Comparison of ENCODE assay signal across 1 cellular context in the genomic region with DNA sequence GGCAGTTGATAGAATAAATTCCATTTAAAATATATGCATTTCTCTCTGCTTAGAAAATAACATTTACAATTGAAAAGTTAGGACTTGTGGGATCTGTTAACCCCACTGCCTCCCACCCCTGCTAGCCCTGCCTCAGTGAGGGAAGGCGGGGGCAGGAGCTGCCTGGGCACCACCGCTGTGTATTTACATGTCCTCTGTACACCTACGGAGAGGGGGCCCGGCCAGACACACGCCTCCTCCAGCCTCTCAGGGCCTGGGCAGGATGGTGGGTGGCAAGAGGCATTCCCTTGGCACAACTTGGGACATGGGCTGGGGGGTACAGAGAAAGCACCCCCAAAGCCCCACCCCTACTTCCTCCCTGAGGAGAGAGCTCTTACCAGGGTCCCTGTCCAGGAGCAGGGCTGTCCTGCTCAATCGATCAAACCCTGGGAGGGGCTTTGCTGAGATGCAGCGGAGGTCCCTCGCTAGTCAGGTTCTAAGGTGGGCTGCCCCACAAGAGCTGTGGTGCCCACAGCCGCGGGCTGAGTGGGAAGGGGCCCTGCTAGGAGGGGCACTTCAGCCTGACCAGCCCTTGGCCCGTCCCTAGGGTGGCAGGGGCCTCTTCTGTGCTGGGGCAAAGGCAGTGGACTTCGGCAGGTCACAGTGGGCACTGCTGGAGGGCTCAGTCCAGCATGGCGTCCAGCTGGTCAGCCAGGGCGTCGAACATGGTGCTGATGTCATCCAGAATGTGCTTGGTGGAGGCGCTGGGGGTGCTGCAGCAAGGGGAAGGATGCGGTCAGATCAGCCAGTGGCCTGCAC.
TF ChIP-seq lines count a peak whose summit lies in the region.

No MANE protein-coding gene starts in this region.

TF ChIP-seq in HepG2, 621 proteins besides CTCF, POLR2A, EP300 and RAD21 (continued from another document):
- TF ChIP-seq ZNF20 (CRISPR knock-in tag; IDR thresholded peaks at IDR 0.05) (no peak), MTF1 (CRISPR knock-in tag; IDR thresholded peaks at IDR 0.05) (no peak), TARDBP (CRISPR knock-in tag; IDR thresholded peaks at IDR 0.05) (no peak), ZMYM2 (CRISPR knock-in tag; IDR thresholded peaks at IDR 0.05) (no peak), HIC2 (CRISPR knock-in tag; IDR thresholded peaks at IDR 0.05; ENCODE audit: low read depth) (no peak), ZNF605 (CRISPR knock-in tag; IDR thresholded peaks at IDR 0.05) (no peak), TEAD2 (CRISPR knock-in tag; IDR thresholded peaks at IDR 0.05) (no peak), NAIF1 (CRISPR knock-in tag; IDR thresholded peaks at IDR 0.05; ENCODE audit: borderline replicate concordance) (no peak), ZNF431 (CRISPR knock-in tag; IDR thresholded peaks at IDR 0.05; ENCODE audit: borderline replicate concordance, low read depth) (0 out of 2 replicates have a peak, but pooled peaks have one; percentile 4), BRD4 (CRISPR knock-in tag; IDR thresholded peaks at IDR 0.05) (no peak), HNF1B (CRISPR knock-in tag; IDR thresholded peaks at IDR 0.05) (no peak), RBM22 (optimal IDR thresholded peaks at IDR 0.05; ENCODE audit: low read length) (peak; percentile 12), EED (CRISPR knock-in tag; IDR thresholded peaks at IDR 0.05) (no peak), HHEX (CRISPR knock-in tag; IDR thresholded peaks at IDR 0.05) (no peak)
- TF ChIP-seq, protein P1, sequence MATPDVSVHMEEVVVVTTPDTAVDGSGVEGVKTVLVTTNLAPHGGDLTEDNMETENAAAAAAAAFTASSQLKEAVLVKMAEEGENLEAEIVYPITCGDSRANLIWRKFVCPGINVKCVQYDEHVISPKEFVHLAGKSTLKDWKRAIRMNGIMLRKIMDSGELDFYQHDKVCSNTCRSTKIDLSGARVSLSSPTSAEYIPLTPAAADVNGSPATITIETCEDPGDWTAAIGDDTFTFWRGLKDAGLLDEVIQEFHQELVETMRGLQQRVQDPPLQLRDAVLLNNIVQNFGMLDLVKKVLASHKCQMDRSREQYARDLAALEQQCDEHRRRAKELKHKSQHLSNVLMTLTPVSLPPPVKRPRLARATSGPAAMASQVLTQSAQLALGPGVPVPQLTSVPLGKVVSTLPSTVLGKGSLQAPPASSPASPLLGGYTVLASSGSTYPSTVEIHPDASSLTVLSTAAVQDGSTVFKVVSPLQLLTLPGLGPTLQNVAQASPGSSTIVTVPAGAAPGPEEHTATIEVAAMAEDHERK (CRISPR knock-in tag; IDR thresholded peaks at IDR 0.05; ENCODE audit: low read depth): no peak
- TF ChIP-seq, protein P2, sequence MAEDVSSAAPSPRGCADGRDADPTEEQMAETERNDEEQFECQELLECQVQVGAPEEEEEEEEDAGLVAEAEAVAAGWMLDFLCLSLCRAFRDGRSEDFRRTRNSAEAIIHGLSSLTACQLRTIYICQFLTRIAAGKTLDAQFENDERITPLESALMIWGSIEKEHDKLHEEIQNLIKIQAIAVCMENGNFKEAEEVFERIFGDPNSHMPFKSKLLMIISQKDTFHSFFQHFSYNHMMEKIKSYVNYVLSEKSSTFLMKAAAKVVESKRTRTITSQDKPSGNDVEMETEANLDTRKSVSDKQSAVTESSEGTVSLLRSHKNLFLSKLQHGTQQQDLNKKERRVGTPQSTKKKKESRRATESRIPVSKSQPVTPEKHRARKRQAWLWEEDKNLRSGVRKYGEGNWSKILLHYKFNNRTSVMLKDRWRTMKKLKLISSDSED (CRISPR knock-in tag; IDR thresholded peaks at IDR 0.05): no peak
- TF ChIP-seq, protein P3, sequence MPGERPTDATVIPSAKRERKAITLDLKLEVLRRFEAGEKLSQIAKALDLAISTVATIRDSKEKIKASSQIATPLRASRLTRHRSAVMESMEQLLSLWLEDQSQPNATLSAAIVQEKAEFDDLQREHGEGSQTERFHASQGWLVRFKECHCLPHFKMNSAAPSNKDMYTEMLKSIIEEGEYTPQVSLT (CRISPR knock-in tag; IDR thresholded peaks at IDR 0.05; ENCODE audit: borderline replicate concordance, low read depth): no peak
- TF ChIP-seq, protein P4, sequence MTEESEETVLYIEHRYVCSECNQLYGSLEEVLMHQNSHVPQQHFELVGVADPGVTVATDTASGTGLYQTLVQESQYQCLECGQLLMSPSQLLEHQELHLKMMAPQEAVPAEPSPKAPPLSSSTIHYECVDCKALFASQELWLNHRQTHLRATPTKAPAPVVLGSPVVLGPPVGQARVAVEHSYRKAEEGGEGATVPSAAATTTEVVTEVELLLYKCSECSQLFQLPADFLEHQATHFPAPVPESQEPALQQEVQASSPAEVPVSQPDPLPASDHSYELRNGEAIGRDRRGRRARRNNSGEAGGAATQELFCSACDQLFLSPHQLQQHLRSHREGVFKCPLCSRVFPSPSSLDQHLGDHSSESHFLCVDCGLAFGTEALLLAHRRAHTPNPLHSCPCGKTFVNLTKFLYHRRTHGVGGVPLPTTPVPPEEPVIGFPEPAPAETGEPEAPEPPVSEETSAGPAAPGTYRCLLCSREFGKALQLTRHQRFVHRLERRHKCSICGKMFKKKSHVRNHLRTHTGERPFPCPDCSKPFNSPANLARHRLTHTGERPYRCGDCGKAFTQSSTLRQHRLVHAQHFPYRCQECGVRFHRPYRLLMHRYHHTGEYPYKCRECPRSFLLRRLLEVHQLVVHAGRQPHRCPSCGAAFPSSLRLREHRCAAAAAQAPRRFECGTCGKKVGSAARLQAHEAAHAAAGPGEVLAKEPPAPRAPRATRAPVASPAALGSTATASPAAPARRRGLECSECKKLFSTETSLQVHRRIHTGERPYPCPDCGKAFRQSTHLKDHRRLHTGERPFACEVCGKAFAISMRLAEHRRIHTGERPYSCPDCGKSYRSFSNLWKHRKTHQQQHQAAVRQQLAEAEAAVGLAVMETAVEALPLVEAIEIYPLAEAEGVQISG (CRISPR knock-in tag; IDR thresholded peaks at IDR 0.05): no peak
